22 cellular contexts compared by ENCODE assay signal in genomic region chr5:107887587-107887986, GRCh38.
DNase-seq lines count a peak whose midpoint lies in the region; ATAC-seq and TF ChIP-seq lines count a peak whose summit lies in the region.
"Had no signal": no experiment of that assay in that cellular context is flagged by ENCODE, and none has a peak within 500 bp of the region (broad histone marks: within the 10 kb centered on the region; RNA-seq: fewer than 3 reads in every experiment).

No MANE protein-coding gene starts in this region.

- H3K27ac ChIP-seq in neural progenitor cell: no peak overlapping the region
- H3K27ac ChIP-seq: left ventricle myocardium inferior, right lobe of liver, thyroid gland had no signal

- H3K4me1 ChIP-seq in neural progenitor cell: peaks cover 29% of the 10 kb centered on the region
- H3K4me1 ChIP-seq: right lobe of liver, thyroid gland had no signal

- peak overlapping the region; percentile 44 for H3K27ac Mint-ChIP-seq in central memory CD8-positive, alpha-beta T cell (ENCODE audit: low read depth)
- peak overlapping the region; percentile 26 for H3K27ac Mint-ChIP-seq in neural progenitor cell

- H3K9me3 Mint-ChIP-seq in central memory CD8-positive, alpha-beta T cell: no peaks in the 10 kb centered on the region
- H3K9me3 Mint-ChIP-seq in neural progenitor cell: no peaks in the 10 kb centered on the region

- TF ChIP-seq CTCF in neural progenitor cell (IDR thresholded peaks at IDR 0.05): no peak

- DNase-seq in central memory CD8-positive, alpha-beta T cell (ENCODE audit: low spot score in 2 of 2): no peak
- DNase-seq in neural progenitor cell (ENCODE audit: low spot score) (no peak), AML-193 (lab: John Stamatoyannopoulos, UW) (no peak), MG63 (no peak)
- DNase-seq: activated effector memory CD4-positive, alpha-beta T cell treated with anti-CD3 and anti-CD28 coated beads, Interleukin-2, amount 50 U/mL, for 16 hours; amniotic stem cell; central memory CD4-positive, alpha-beta T cell; COR-L47; effector memory CD4-positive, alpha-beta T cell; glutamatergic neuron; Kasumi-1; left ventricle myocardium inferior; NCI-H1105; NCI-H2107; PC-3; right lobe of liver; SIG-M5; stimulated activated naive B cell treated with anti-CD40 and anti-IgM and Interleukin-4, amounts not matched to agents 10 μg/mL and 1 μg/mL and 100 μg/mL, for 72 hours; thyroid gland had no signal

- no peaks in the 10 kb centered on the region for H3K36me3 Mint-ChIP-seq in central memory CD8-positive, alpha-beta T cell (ENCODE audit: insufficient read depth)
- no peaks in the 10 kb centered on the region for H3K36me3 Mint-ChIP-seq in neural progenitor cell

- H3K79me2 ChIP-seq in neural progenitor cell (ENCODE audit: low read depth): no peaks in the 10 kb centered on the region

- peak overlapping the region; percentile 4 for H3K4me2 ChIP-seq in neural progenitor cell

- H3K36me3 ChIP-seq in neural progenitor cell: no peaks in the 10 kb centered on the region
- no peaks in the 10 kb centered on the region for H3K36me3 ChIP-seq in MG63
- H3K36me3 ChIP-seq: left ventricle myocardium inferior, right lobe of liver, thyroid gland had no signal

- H4K20me1 ChIP-seq in neural progenitor cell (ENCODE audit: low read depth): no peaks in the 10 kb centered on the region

- H3K27me3 ChIP-seq in neural progenitor cell (no peaks in the 10 kb centered on the region), MG63 (no peaks in the 10 kb centered on the region)
- H3K27me3 ChIP-seq: right lobe of liver, thyroid gland had no signal

- H3F3A ChIP-seq in neural progenitor cell (ENCODE audit: low read depth): peaks cover 3% of the 10 kb centered on the region

- H3K9me3 ChIP-seq in neural progenitor cell (ENCODE audit: low read depth) (no peaks in the 10 kb centered on the region), MG63 (no peaks in the 10 kb centered on the region)
- H3K9me3 ChIP-seq: left ventricle myocardium inferior, right lobe of liver, thyroid gland had no signal

- no peak overlapping the region for H3K4me3 ChIP-seq in neural progenitor cell
- no peak overlapping the region for H3K4me3 ChIP-seq in MG63
- H3K4me3 ChIP-seq: left ventricle myocardium inferior, right lobe of liver, thyroid gland had no signal

- H3K9ac ChIP-seq in neural progenitor cell: no peak overlapping the region

- H2AFZ ChIP-seq in neural progenitor cell (replicated peaks): no peak overlapping the region

- H3K4me3 Mint-ChIP-seq in central memory CD8-positive, alpha-beta T cell: no peak overlapping the region
- H3K4me3 Mint-ChIP-seq in neural progenitor cell: no peak overlapping the region
- H3K4me3 Mint-ChIP-seq: stimulated activated naive B cell treated with anti-CD40 and anti-IgM and Interleukin-4, amounts not matched to agents 10 μg/mL and 1 μg/mL and 100 μg/mL, for 72 hours had no signal

- no peaks in the 10 kb centered on the region for H3K4me1 Mint-ChIP-seq in central memory CD8-positive, alpha-beta T cell
- peaks cover 32% of the 10 kb centered on the region for H3K4me1 Mint-ChIP-seq in neural progenitor cell

- no peaks in the 10 kb centered on the region for H3K27me3 Mint-ChIP-seq in central memory CD8-positive, alpha-beta T cell
- H3K27me3 Mint-ChIP-seq in neural progenitor cell (ENCODE audit: insufficient read depth, low read depth): no peaks in the 10 kb centered on the region
- H3K27me3 Mint-ChIP-seq: stimulated activated naive B cell treated with anti-CD40 and anti-IgM and Interleukin-4, amounts not matched to agents 10 μg/mL and 1 μg/mL and 100 μg/mL, for 72 hours had no signal

- ATAC-seq in GM18511 (IDR thresholded peaks at IDR 0.05; ENCODE audit: unreplicated experiment) (peak; percentile 46), HG03432 (IDR thresholded peaks at IDR 0.05; ENCODE audit: unreplicated experiment) (peak; percentile 53), GM21619 (IDR thresholded peaks at IDR 0.05; ENCODE audit: unreplicated experiment) (no peak)
- no peak for ATAC-seq in central memory CD8-positive, alpha-beta T cell (replicated peaks; ENCODE audit: extremely low read depth, poor library complexity, severe bottlenecking)
- ATAC-seq: PC-3; right lobe of liver; stimulated activated naive B cell treated with anti-CD40 and anti-IgM and Interleukin-4, amounts not matched to agents 10 μg/mL and 1 μg/mL and 100 μg/mL, for 72 hours had no signal

Comparison
In these comparisons a context has a peak if more than half of its experiments do, and no peak if none do; other contexts are left out.
1. ATAC-seq: peak in GM18511 (single experiment) and HG03432 (single experiment); none in central memory CD8-positive, alpha-beta T cell (single experiment) and GM21619 (single experiment).